ENCODE assay signal across 23 cellular contexts in genomic region chr22:46728470-46728869, GRCh38. TPM values are rescaled to one million over a fixed set of nuclear protein-coding genes. Genes with fewer than 3 reads are reported as not detected.
DNase-seq lines count a peak whose midpoint lies in the region; ATAC-seq and TF ChIP-seq lines count a peak whose summit lies in the region.
"Had no signal": no experiment of that assay in that cellular context is flagged by ENCODE, and none has a peak within 500 bp of the region (broad histone marks: within the 10 kb centered on the region; RNA-seq: fewer than 3 reads in every experiment).

No MANE protein-coding gene starts in this region.

- peak in 1 of 2 donors; percentile 6 for TF ChIP-seq RAD21 in liver (IDR thresholded peaks at IDR 0.05)

- H3K27ac ChIP-seq in liver (ENCODE audit: low read depth in 1 of 2, low read length in 2 of 2): peak overlapping the region; percentile 61 to 89
- H3K27ac ChIP-seq: HL-60 had no signal

- peak overlapping the region in 1 of 2 donors; percentile 36 for H3K9ac ChIP-seq in liver (ENCODE audit: low read depth in 1 of 2, low read length in 2 of 2)

- H3K27ac Mint-ChIP-seq in stimulated activated naive CD8-positive, alpha-beta T cell treated with anti-CD3 and anti-CD28 coated beads, Interleukin-15, Interleukin-2, amounts not matched to agents 100 ng/mL and 50 ng/mL, for 24 hours: peak overlapping the region; percentile 14
- H3K27ac Mint-ChIP-seq in stimulated activated naive CD8-positive, alpha-beta T cell treated with anti-CD3 and anti-CD28 coated beads, Interleukin-15, amount 100 ng/mL, for 72 hours: peak overlapping the region in 1 of 2 donors; percentile 78
- H3K27ac Mint-ChIP-seq in central memory CD8-positive, alpha-beta T cell (ENCODE audit: low read depth): peak overlapping the region; percentile 57
- H3K27ac Mint-ChIP-seq: IgD-negative memory B cell had no signal

- no peak for ATAC-seq in stimulated activated naive CD8-positive, alpha-beta T cell treated with anti-CD3 and anti-CD28 coated beads, Interleukin-15, amount 100 ng/mL, for 72 hours
- no peak for ATAC-seq in central memory CD8-positive, alpha-beta T cell (replicated peaks; ENCODE audit: extremely low read depth, poor library complexity, severe bottlenecking)
- ATAC-seq in HG02798 (IDR thresholded peaks at IDR 0.05; ENCODE audit: poor library complexity, unreplicated experiment) (no peak), HG02610 (IDR thresholded peaks at IDR 0.05; ENCODE audit: unreplicated experiment) (no peak), GM21515 (IDR thresholded peaks at IDR 0.05; ENCODE audit: unreplicated experiment) (no peak)
- ATAC-seq: activated T-cell treated with anti-CD3 and anti-CD28 coated beads, Interleukin-2, amount 50 U/mL, for 4 hours; mucosa of descending colon; stimulated activated naive CD8-positive, alpha-beta T cell treated with anti-CD3 and anti-CD28 coated beads, Interleukin-15, Interleukin-2, amounts not matched to agents 100 U/mL and 50 U/mL, for 24 hours; T-cell had no signal

- H3K4me1 Mint-ChIP-seq in stimulated activated naive CD8-positive, alpha-beta T cell treated with anti-CD3 and anti-CD28 coated beads, Interleukin-15, Interleukin-2, amounts not matched to agents 100 ng/mL and 50 ng/mL, for 24 hours (ENCODE audit: low read depth): peaks cover 46% of the 10 kb centered on the region
- peaks cover 56% of the 10 kb centered on the region for H3K4me1 Mint-ChIP-seq in stimulated activated naive CD8-positive, alpha-beta T cell treated with anti-CD3 and anti-CD28 coated beads, Interleukin-15, amount 100 ng/mL, for 72 hours
- H3K4me1 Mint-ChIP-seq in central memory CD8-positive, alpha-beta T cell: peaks cover 40% of the 10 kb centered on the region

- H3K36me3 ChIP-seq in liver (ENCODE audit: control insufficient read depth in 4 of 4, insufficient read depth in 3 of 4, low read depth in 1 of 4, low read length in 3 of 4): no peaks in the 10 kb centered on the region

- H3K9me3 Mint-ChIP-seq in stimulated activated naive CD8-positive, alpha-beta T cell treated with anti-CD3 and anti-CD28 coated beads, Interleukin-15, Interleukin-2, amounts not matched to agents 100 ng/mL and 50 ng/mL, for 24 hours: no peaks in the 10 kb centered on the region
- H3K9me3 Mint-ChIP-seq in stimulated activated naive CD8-positive, alpha-beta T cell treated with anti-CD3 and anti-CD28 coated beads, Interleukin-15, amount 100 ng/mL, for 72 hours: no peaks in the 10 kb centered on the region
- no peaks in the 10 kb centered on the region for H3K9me3 Mint-ChIP-seq in central memory CD8-positive, alpha-beta T cell
- H3K9me3 Mint-ChIP-seq: activated T-cell treated with anti-CD3 and anti-CD28 coated beads, Interleukin-2, amount 50 U/mL, for 4 hours; H9; IgD-negative memory B cell; T-cell had no signal

- no peak for TF ChIP-seq CTCF in liver (IDR thresholded peaks at IDR 0.05; ENCODE audit: low read depth, low read length, missing input control)

- H3K9me3 ChIP-seq in liver (ENCODE audit: control insufficient read depth in 4 of 4, low read length in 3 of 4): no peaks in the 10 kb centered on the region
- H3K9me3 ChIP-seq: adrenal gland, MG63, mucosa of descending colon had no signal

- no peaks in the 10 kb centered on the region for H3K27me3 ChIP-seq in liver (ENCODE audit: control insufficient read depth in 4 of 4, insufficient read depth in 4 of 4, low read length in 3 of 4)
- H3K27me3 ChIP-seq: adrenal gland, MG63 had no signal

- 64% methylated on average over 11 of the region's 11 CpGs for WGBS in liver

- H3K4me3 Mint-ChIP-seq in stimulated activated naive CD8-positive, alpha-beta T cell treated with anti-CD3 and anti-CD28 coated beads, Interleukin-15, Interleukin-2, amounts not matched to agents 100 ng/mL and 50 ng/mL, for 24 hours: no peak overlapping the region
- H3K4me3 Mint-ChIP-seq in stimulated activated naive CD8-positive, alpha-beta T cell treated with anti-CD3 and anti-CD28 coated beads, Interleukin-15, amount 100 ng/mL, for 72 hours: no peak overlapping the region
- H3K4me3 Mint-ChIP-seq in central memory CD8-positive, alpha-beta T cell: no peak overlapping the region
- H3K4me3 Mint-ChIP-seq: activated T-cell treated with anti-CD3 and anti-CD28 coated beads, Interleukin-2, amount 50 U/mL, for 4 hours; H9; T-cell had no signal

- H3K4me3 ChIP-seq in liver (ENCODE audit: low read depth in 1 of 3, low read length in 3 of 3): no peak overlapping the region
- H3K4me3 ChIP-seq: adrenal gland, MG63, mucosa of descending colon had no signal

- H3K27me3 Mint-ChIP-seq in stimulated activated naive CD8-positive, alpha-beta T cell treated with anti-CD3 and anti-CD28 coated beads, Interleukin-15, Interleukin-2, amounts not matched to agents 100 ng/mL and 50 ng/mL, for 24 hours: no peaks in the 10 kb centered on the region
- H3K27me3 Mint-ChIP-seq in stimulated activated naive CD8-positive, alpha-beta T cell treated with anti-CD3 and anti-CD28 coated beads, Interleukin-15, amount 100 ng/mL, for 72 hours: no peaks in the 10 kb centered on the region
- H3K27me3 Mint-ChIP-seq in central memory CD8-positive, alpha-beta T cell: no peaks in the 10 kb centered on the region
- H3K27me3 Mint-ChIP-seq: IgD-negative memory B cell, T-cell had no signal

- H3K4me1 ChIP-seq in liver (ENCODE audit: control insufficient read depth in 4 of 4, insufficient read depth in 4 of 4, low read length in 3 of 4): peaks cover 21 to 68% (median 53%) of the 10 kb centered on the region in 4 donors

- DNase-seq in stimulated activated naive CD8-positive, alpha-beta T cell treated with anti-CD3 and anti-CD28 coated beads, Interleukin-15, amount 100 ng/mL, for 72 hours: no peak
- no peak for DNase-seq in central memory CD8-positive, alpha-beta T cell (ENCODE audit: low spot score in 2 of 2)
- no peak for DNase-seq in NCI-H187 treated with DMSO at 0.1 percent for 48 hours (lab: John Stamatoyannopoulos, UW)
- DNase-seq: activated CD4-positive, alpha-beta T cell treated with anti-CD3 and anti-CD28 coated beads, Interleukin-2, amount 50 U/mL, for 4 hours; activated T-cell treated with anti-CD3 and anti-CD28 coated beads, Interleukin-2, amount 50 U/mL, for 4 hours; central memory CD4-positive, alpha-beta T cell; effector memory CD4-positive, alpha-beta T cell; EL; H9; hippocampal formation; MG63; RPMI8226; stimulated activated naive CD8-positive, alpha-beta T cell treated with anti-CD3 and anti-CD28 coated beads, Interleukin-15, Interleukin-2, amounts not matched to agents 100 U/mL and 50 U/mL, for 24 hours; T-cell had no signal

- H3K36me3 Mint-ChIP-seq in stimulated activated naive CD8-positive, alpha-beta T cell treated with anti-CD3 and anti-CD28 coated beads, Interleukin-15, Interleukin-2, amounts not matched to agents 100 ng/mL and 50 ng/mL, for 24 hours (ENCODE audit: low read depth): peaks cover 28% of the 10 kb centered on the region
- H3K36me3 Mint-ChIP-seq in central memory CD8-positive, alpha-beta T cell (ENCODE audit: insufficient read depth): peaks cover 33% of the 10 kb centered on the region

TF ChIP-seq in liver, 16 proteins besides CTCF, POLR2A, EP300 and RAD21:
- TF ChIP-seq GABPA (IDR thresholded peaks at IDR 0.05 in 1 of 2, conservative IDR thresholded peaks at IDR 0.05 in 1 of 2) (no peak), NR2F2 (IDR thresholded peaks at IDR 0.05) (peak; percentile 49), HNF4G (IDR thresholded peaks at IDR 0.05) (no peak), JUND (IDR thresholded peaks at IDR 0.05) (no peak), ATF3 (IDR thresholded peaks at IDR 0.05) (no peak), EGR1 (IDR thresholded peaks at IDR 0.05; ENCODE audit: low read depth in 2 of 2) (no peak)

RNA-seq across cellular contexts. Expression of gene CERK, which starts 9.6 kb away (rescaled TPM):
- total RNA-seq in liver: 10 to 100 TPM in 1 of 2 donors, 1 to 10 TPM in 1; 9.6 to 24.3 TPM
- 10 to 100 TPM in 1 of 2 donors, 1 to 10 TPM in 1; 7.9 to 10.7 TPM for polyA plus RNA-seq in liver

RNA-seq across cellular contexts. Expression of gene TBC1D22A, which starts 34.0 kb away (rescaled TPM):
- total RNA-seq in liver: 10 to 100 TPM in 1 of 2 donors, 1 to 10 TPM in 1; 8.3 to 12.4 TPM
- 1 to 10 TPM; 4.1 to 8.5 TPM for polyA plus RNA-seq in liver
